In the genomic region with DNA sequence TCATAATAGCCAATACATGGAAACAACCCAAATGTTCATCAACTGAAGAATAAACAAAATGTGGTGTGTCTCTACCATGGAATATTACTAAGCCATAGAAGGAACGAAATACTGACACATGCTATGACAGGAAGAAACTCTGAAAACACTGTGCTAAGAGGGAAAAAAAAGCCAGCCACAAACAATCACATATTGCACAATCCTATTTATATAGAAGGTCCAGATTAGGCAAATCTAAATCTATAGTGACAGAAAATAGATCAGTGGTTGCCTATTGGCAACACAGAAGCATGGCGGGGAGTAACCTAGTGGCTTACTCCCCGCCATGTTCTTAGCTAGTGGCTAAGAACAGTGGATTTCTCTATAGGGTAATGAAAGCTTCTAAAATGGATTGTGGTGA, we compare ENCODE assay signal across 34 cellular contexts.
"Had no signal": no experiment of that assay in that cellular context is flagged by ENCODE, and none has a peak within 500 bp of the region (broad histone marks: within the 10 kb centered on the region; RNA-seq: fewer than 3 reads in every experiment).

No MANE protein-coding gene starts in this region.

- H3K27me3 ChIP-seq: MG63 had no signal

- H3K9me3 ChIP-seq: MG63 had no signal

- H3K36me3 ChIP-seq: MG63 had no signal

- DNase-seq: Karpas-422, Kasumi-1, MG63, MM.1S, NCI-H1048, NCI-H1092, NCI-H1092 treated with DMSO at 0.1 percent for 48 hours, NCI-H1105, NCI-H1105 treated with DMSO at 0.1 percent for 48 hours, NCI-H1417, NCI-H1417 treated with DMSO at 0.1 percent for 48 hours, NCI-H1436, NCI-H1436 treated with DMSO at 0.1 percent for 48 hours, NCI-H146, NCI-H1694, NCI-H1694 treated with DMSO at 0.1 percent for 48 hours, NCI-H187, NCI-H187 treated with DMSO at 0.1 percent for 48 hours, NCI-H1930, NCI-H2029, NCI-H2029 treated with DMSO at 0.1 percent for 48 hours, NCI-H2081, NCI-H2081 treated with DMSO at 0.1 percent for 48 hours, NCI-H2107, NCI-H2171, NCI-H2171 treated with DMSO at 0.1 percent for 48 hours, NCI-H2227 treated with DMSO at 0.1 percent for 48 hours, NCI-H226, NCI-H345, NCI-H446, NCI-H446 treated with DMSO at 0.1 percent for 48 hours, NCI-H510A, NCI-H510A treated with DMSO at 0.1 percent for 48 hours, NCI-H524 had no signal

- H3K4me3 ChIP-seq: MG63 had no signal
